ENCODE assay signal across 17 cellular contexts in the genomic region with DNA sequence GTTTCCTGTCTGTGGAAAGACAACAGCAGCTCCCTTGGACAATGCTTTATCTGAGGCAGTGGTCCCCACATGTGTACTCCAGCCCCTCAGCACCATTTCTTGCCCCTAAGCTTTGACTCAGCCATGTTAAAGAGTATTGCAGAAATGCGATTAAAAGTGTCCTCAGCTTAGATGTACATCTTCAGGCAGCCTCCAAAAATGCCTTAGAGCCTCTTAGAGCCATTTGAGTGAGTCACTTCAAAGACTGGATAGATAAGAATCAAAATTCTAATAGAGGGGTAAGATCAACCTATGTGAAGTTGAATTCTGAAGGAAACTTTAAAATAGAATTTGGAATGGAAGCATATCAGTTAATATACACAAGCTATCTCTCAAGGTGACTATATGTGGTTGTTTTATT.
A peak's percentile ranks its signal among the peaks of the same experiment; 100 is the strongest.
DNase-seq lines count a peak whose midpoint lies in the region; FAIRE-seq and TF ChIP-seq lines count a peak whose summit lies in the region.
"Had no signal": no experiment of that assay in that cellular context is flagged by ENCODE, and none has a peak within 500 bp of the region (broad histone marks: within the 10 kb centered on the region; RNA-seq: fewer than 3 reads in every experiment).

No MANE protein-coding gene starts in this region.

- no peak overlapping the region for H3K4me3 ChIP-seq in AG10803 (ENCODE audit: low read length)
- H3K4me3 ChIP-seq in astrocyte (ENCODE audit: insufficient read depth, low read depth, low read length) = no peak overlapping the region

- no peaks in the 10 kb centered on the region for H4K20me1 ChIP-seq in astrocyte (ENCODE audit: insufficient read depth, low read length)

- peaks cover 22% of the 10 kb centered on the region for H3K4me1 ChIP-seq in astrocyte (ENCODE audit: insufficient read depth, low read length)

- peaks cover 30% of the 10 kb centered on the region for H3K36me3 ChIP-seq in astrocyte (ENCODE audit: insufficient read depth, low read length)

- DNase-seq in AG10803 (ENCODE audit: low read depth) (peak; percentile 36), H54 (ENCODE audit: insufficient read length, low spot score) (no peak), astrocyte (ENCODE audit: low read depth) (peak; percentile 65), islet precursor cell (peak; percentile 59), T-helper 9 cell (no peak), mesothelial cell of epicardium (ENCODE audit: low spot score in 2 of 2, unreplicated experiment in 2 of 2) (no peak), G401 (ENCODE audit: low spot score) (no peak)
- no peak for DNase-seq in activated CD4-positive, alpha-beta T cell treated with anti-CD3 and anti-CD28 coated beads for 4 hours
- DNase-seq: C1 segment of cervical spinal cord, DMS 273 treated with DMSO at 0.1 percent for 48 hours, H9, MV-4-11, NCI-H1417, NCI-H187 treated with DMSO at 0.1 percent for 48 hours, NCI-H526 treated with DMSO at 0.1 percent for 48 hours, SIG-M5 had no signal

- H2AFZ ChIP-seq in astrocyte (ENCODE audit: low read depth, low read length) = no peak overlapping the region

- TF ChIP-seq CTCF in AG10803 (conservative IDR thresholded peaks at IDR 0.05; ENCODE audit: low read length) (no peak), astrocyte (IDR thresholded peaks at IDR 0.05; ENCODE audit: insufficient read depth, low read depth, low read length) (no peak), mesothelial cell of epicardium (IDR thresholded peaks at IDR 0.05; ENCODE audit: unreplicated experiment) (no peak)

- H3K4me3 Mint-ChIP-seq in astrocyte (ENCODE audit: unreplicated experiment) (no peak overlapping the region), mesothelial cell of epicardium (no peak overlapping the region)
- H3K4me3 Mint-ChIP-seq: H9 had no signal

- H3K79me2 ChIP-seq in astrocyte (ENCODE audit: insufficient read depth, low read length) = no peaks in the 10 kb centered on the region

- H3K27me3 Mint-ChIP-seq in astrocyte (ENCODE audit: low read depth, unreplicated experiment) = no peaks in the 10 kb centered on the region
- H3K27me3 Mint-ChIP-seq in mesothelial cell of epicardium (ENCODE audit: low read depth) = no peaks in the 10 kb centered on the region

- H3K27ac ChIP-seq in astrocyte (ENCODE audit: low read depth, low read length) = peak overlapping the region; percentile 55

- H3K36me3 Mint-ChIP-seq in astrocyte (ENCODE audit: low read depth, unreplicated experiment) = peaks cover 13% of the 10 kb centered on the region
- H3K36me3 Mint-ChIP-seq in mesothelial cell of epicardium = no peaks in the 10 kb centered on the region

- no peak for TF ChIP-seq POLR2A in H54 (IDR thresholded peaks at IDR 0.05; ENCODE audit: low read depth, low read length)

- in situ Hi-C loops in G401 (cut with HindIII; ENCODE audit: low sequenced_read_pairs) = no loop called here

- H3K27me3 ChIP-seq in astrocyte (ENCODE audit: insufficient read depth, low read length) = no peaks in the 10 kb centered on the region

- H3K4me1 Mint-ChIP-seq in astrocyte (ENCODE audit: low read depth, unreplicated experiment) = peaks cover 51% of the 10 kb centered on the region
- H3K4me1 Mint-ChIP-seq in mesothelial cell of epicardium = no peaks in the 10 kb centered on the region

- H3K27ac Mint-ChIP-seq in astrocyte (ENCODE audit: unreplicated experiment) (peak overlapping the region; percentile 88), mesothelial cell of epicardium (no peak overlapping the region)

- peak; percentile 71 for FAIRE-seq in H54 (lab: Jason Lieb, UNC)
- peak; percentile 81 for FAIRE-seq in astrocyte (lab: Jason Lieb, UNC)
- FAIRE-seq: A204.1 had no signal

- no peaks in the 10 kb centered on the region for H3K9me3 ChIP-seq in astrocyte (ENCODE audit: insufficient read depth, low read depth, low read length)

- no peaks in the 10 kb centered on the region for H3K9me3 Mint-ChIP-seq in astrocyte (ENCODE audit: unreplicated experiment)
- no peaks in the 10 kb centered on the region for H3K9me3 Mint-ChIP-seq in mesothelial cell of epicardium
- H3K9me3 Mint-ChIP-seq: H9 had no signal

- H3K4me2 ChIP-seq in astrocyte (ENCODE audit: low read length) = no peak overlapping the region

- no peak overlapping the region for H3K9ac ChIP-seq in astrocyte (ENCODE audit: low read length)

Comparison
In these comparisons a context has a peak if more than half of its experiments do, and no peak if none do; other contexts are left out.
1. DNase-seq: peak in AG10803 (single experiment), astrocyte (single experiment) and islet precursor cell (single experiment); none in H54 (single experiment), activated CD4-positive, alpha-beta T cell treated with anti-CD3 and anti-CD28 coated beads for 4 hours (0 of 2), T-helper 9 cell (single experiment), mesothelial cell of epicardium (0 of 2) and G401 (single experiment).